Comparison of ENCODE assay signal across 15 cellular contexts in the genomic region with DNA sequence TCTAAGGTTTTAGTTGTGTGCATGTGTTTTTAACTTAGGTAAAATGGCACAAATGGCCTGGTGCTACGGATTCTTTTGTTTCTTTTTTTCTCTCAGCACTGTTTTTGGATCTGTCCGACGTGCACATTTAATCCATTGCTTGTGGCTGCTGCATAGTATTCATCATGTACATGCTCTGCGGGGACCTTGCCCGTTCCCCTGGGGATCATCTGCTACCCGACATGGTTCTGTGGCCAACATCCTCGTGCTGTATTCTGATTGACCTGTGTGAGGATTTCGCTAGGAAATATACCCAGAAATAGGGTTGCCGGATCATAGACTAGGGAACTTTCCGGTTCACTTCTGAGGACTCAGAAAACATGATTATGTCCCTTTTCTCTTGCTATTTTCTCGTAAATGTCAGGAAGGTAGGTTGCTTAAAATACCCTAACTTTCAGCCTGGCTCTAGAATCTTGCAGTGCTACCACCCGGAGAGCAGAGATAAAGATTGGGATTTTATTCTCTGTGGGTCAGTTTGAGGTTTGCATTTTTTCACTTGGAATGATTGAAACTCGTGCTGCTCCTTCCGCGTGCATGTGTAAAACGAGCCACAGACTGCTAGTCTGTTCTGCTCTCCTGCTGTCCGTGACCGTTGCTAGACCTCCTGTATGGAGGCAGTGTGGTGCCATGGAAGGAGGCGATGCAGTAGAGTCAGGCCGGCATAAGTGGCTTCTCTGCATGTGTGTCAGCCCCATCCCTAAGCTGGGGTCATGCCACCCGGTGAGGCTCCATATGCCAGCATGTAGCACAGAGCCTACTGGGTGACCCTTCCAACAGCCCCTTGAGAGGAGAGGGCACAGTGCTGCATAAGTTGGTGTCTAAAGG. TPM values are rescaled to one million over a fixed set of nuclear protein-coding genes. Genes with fewer than 3 reads are reported as not detected.
DNase-seq lines count a peak whose midpoint lies in the region; ATAC-seq and TF ChIP-seq lines count a peak whose summit lies in the region.
"Had no signal": no experiment of that assay in that cellular context is flagged by ENCODE, and none has a peak within 500 bp of the region (broad histone marks: within the 10 kb centered on the region; RNA-seq: fewer than 3 reads in every experiment).

No MANE protein-coding gene starts in this region.

- H3K4me3 ChIP-seq in CD4-positive, alpha-beta memory T cell (ENCODE audit: low read length in 2 of 2) = no peak overlapping the region
- no peak overlapping the region for H3K4me3 ChIP-seq in HEK293 (ENCODE audit: low read depth, low read length)
- H3K4me3 ChIP-seq: stomach had no signal

- CTCF ChIA-PET in CD4-positive, alpha-beta memory T cell (lab: Charles Lee; ENCODE audit: partially characterized antibody) = interaction anchor here (1.1 to 2.8 kb wide), 6 partner anchors 9 to 75 kb away, joined by 3 to 54 read pairs (median 8); partner anchors contain the start of gene ZNRF1
- CTCF ChIA-PET in HEK293 (lab: Yijun Ruan, JAX) = interaction anchor here (1.4 kb wide), 1 partner anchor 38 kb away, joined by 6 read pairs; no protein-coding TSS in a partner anchor

- intact Hi-C loops in CD4-positive, alpha-beta memory T cell (cut with micrococcal nuclease) = loop anchor here (2.0 kb wide), 1 partner anchor 25 kb away; no protein-coding TSS in a partner anchor
- intact Hi-C loops in sciatic nerve (cut with DNase I) = no loop called here

- peaks cover 42 to 70% (median 56%) of the 10 kb centered on the region in 4 donors for H3K4me1 Mint-ChIP-seq in CD4-positive, alpha-beta memory T cell
- H3K4me1 Mint-ChIP-seq in activated naive CD8-positive, alpha-beta T cell treated with anti-CD3 and anti-CD28 coated beads, Interleukin-2, amount 10 ng/mL, durations not matched to agents 7 days and 5 days = peaks cover 34% of the 10 kb centered on the region
- peaks cover 18 to 60% (median 51%) of the 10 kb centered on the region in 4 donors for H3K4me1 Mint-ChIP-seq in naive thymus-derived CD8-positive, alpha-beta T cell

- peaks cover 53% of the 10 kb centered on the region for H3K4me1 ChIP-seq in CD4-positive, alpha-beta memory T cell (ENCODE audit: insufficient read depth, low read length)
- no peaks in the 10 kb centered on the region for H3K4me1 ChIP-seq in HEK293 (ENCODE audit: control insufficient read depth, insufficient read depth, low read length)

- peak overlapping the region in 5 of 8 donors; percentile 2 to 46 (median 17) for H3K4me3 Mint-ChIP-seq in CD4-positive, alpha-beta memory T cell
- peak overlapping the region; percentile 2 for H3K4me3 Mint-ChIP-seq in activated naive CD8-positive, alpha-beta T cell treated with anti-CD3 and anti-CD28 coated beads, Interleukin-2, amount 10 ng/mL, durations not matched to agents 7 days and 5 days
- peak overlapping the region in 8 of 10 donors; percentile 3 to 46 (median 10) for H3K4me3 Mint-ChIP-seq in naive thymus-derived CD8-positive, alpha-beta T cell

- no peaks in the 10 kb centered on the region for H3K9me3 Mint-ChIP-seq in CD4-positive, alpha-beta memory T cell
- peaks cover 2% of the 10 kb centered on the region for H3K9me3 Mint-ChIP-seq in activated naive CD8-positive, alpha-beta T cell treated with anti-CD3 and anti-CD28 coated beads, Interleukin-2, amount 10 ng/mL, durations not matched to agents 7 days and 5 days
- no peaks in the 10 kb centered on the region for H3K9me3 Mint-ChIP-seq in naive thymus-derived CD8-positive, alpha-beta T cell

- peak overlapping the region; percentile 15 to 87 (median 76) for H3K27ac Mint-ChIP-seq in CD4-positive, alpha-beta memory T cell
- H3K27ac Mint-ChIP-seq in activated naive CD8-positive, alpha-beta T cell treated with anti-CD3 and anti-CD28 coated beads, Interleukin-2, amount 10 ng/mL, durations not matched to agents 7 days and 5 days = peak overlapping the region; percentile 52
- peak overlapping the region in 8 of 10 donors; percentile 12 to 83 (median 46) for H3K27ac Mint-ChIP-seq in naive thymus-derived CD8-positive, alpha-beta T cell

- POLR2A ChIA-PET in CD4-positive, alpha-beta memory T cell (lab: Charles Lee; ENCODE audit: partially characterized antibody) = interaction anchor here (1.7 to 3.1 kb wide), 5 partner anchors 9 to 75 kb away, joined by 6 to 48 read pairs (median 22); partner anchors contain the start of gene ZNRF1
- POLR2A ChIA-PET in HEK293 (lab: Yijun Ruan, JAX) = no interaction called here
- POLR2A ChIA-PET in activated naive CD8-positive, alpha-beta T cell treated with anti-CD3 and anti-CD28 coated beads, Interleukin-2, amount 10 ng/mL, durations not matched to agents 7 days and 5 days (lab: Charles Lee) = interaction anchor here (0.7 to 2.0 kb wide), 6 partner anchors 9 to 89 kb away, joined by 3 to 9 read pairs (median 8); partner anchors contain the start of gene WDR59
- POLR2A ChIA-PET in naive thymus-derived CD8-positive, alpha-beta T cell (lab: Charles Lee) = interaction anchor here (1.6 to 1.7 kb wide), 2 partner anchors 9 to 37 kb away, joined by 8 to 11 read pairs; no protein-coding TSS in a partner anchor

- H3K27me3 Mint-ChIP-seq in CD4-positive, alpha-beta memory T cell = no peaks in the 10 kb centered on the region
- H3K27me3 Mint-ChIP-seq in activated naive CD8-positive, alpha-beta T cell treated with anti-CD3 and anti-CD28 coated beads, Interleukin-2, amount 10 ng/mL, durations not matched to agents 7 days and 5 days = peaks cover 3% of the 10 kb centered on the region
- H3K27me3 Mint-ChIP-seq in naive thymus-derived CD8-positive, alpha-beta T cell = peaks cover 0 to 2% (median 0%) of the 10 kb centered on the region in 5 donors

- H3K9me3 ChIP-seq in CD4-positive, alpha-beta memory T cell (ENCODE audit: control insufficient read depth in 1 of 2, low read length in 2 of 2) = no peaks in the 10 kb centered on the region
- H3K9me3 ChIP-seq in HEK293 (ENCODE audit: control insufficient read depth, insufficient read depth, low read depth, low read length) = no peaks in the 10 kb centered on the region
- H3K9me3 ChIP-seq: stomach had no signal

- no peaks in the 10 kb centered on the region for H3K27me3 ChIP-seq in CD4-positive, alpha-beta memory T cell (ENCODE audit: insufficient read depth, low read length)
- H3K27me3 ChIP-seq: stomach had no signal

- no peaks in the 10 kb centered on the region for H3K36me3 ChIP-seq in CD4-positive, alpha-beta memory T cell (ENCODE audit: insufficient read depth, low read length)
- H3K36me3 ChIP-seq in HEK293 (ENCODE audit: control insufficient read depth in 2 of 2, insufficient read depth in 1 of 2, low read length in 2 of 2) = no peaks in the 10 kb centered on the region
- H3K36me3 ChIP-seq: stomach had no signal

- H3K36me3 Mint-ChIP-seq in CD4-positive, alpha-beta memory T cell = no peaks in the 10 kb centered on the region
- H3K36me3 Mint-ChIP-seq in activated naive CD8-positive, alpha-beta T cell treated with anti-CD3 and anti-CD28 coated beads, Interleukin-2, amount 10 ng/mL, durations not matched to agents 7 days and 5 days = peaks cover 8% of the 10 kb centered on the region
- no peaks in the 10 kb centered on the region for H3K36me3 Mint-ChIP-seq in naive thymus-derived CD8-positive, alpha-beta T cell

- ATAC-seq in activated naive CD8-positive, alpha-beta T cell treated with anti-CD3 and anti-CD28 coated beads, Interleukin-2, amount 10 ng/mL, durations not matched to agents 7 days and 5 days (ENCODE audit: low read depth) = no peak
- ATAC-seq in naive thymus-derived CD8-positive, alpha-beta T cell = no peak
- no peak for ATAC-seq in sciatic nerve

- no peak for TF ChIP-seq CTCF in HEK293 (tag by site-specific recombination; IDR thresholded peaks at IDR 0.05)

- no peak overlapping the region for H3K27ac ChIP-seq in CD4-positive, alpha-beta memory T cell (ENCODE audit: low read depth, low read length)
- no peak overlapping the region for H3K27ac ChIP-seq in HEK293 (ENCODE audit: extremely low read depth, low read depth, low read length)
- H3K27ac ChIP-seq: C4-2B had no signal

- no peak for DNase-seq in CD4-positive, alpha-beta memory T cell
- DNase-seq in activated naive CD8-positive, alpha-beta T cell treated with anti-CD3 and anti-CD28 coated beads, Interleukin-2, amount 10 ng/mL, durations not matched to agents 7 days and 5 days = no peak
- DNase-seq in naive thymus-derived CD8-positive, alpha-beta T cell = no peak
- DNase-seq in stimulated activated naive CD4-positive, alpha-beta T cell (lab: John Stamatoyannopoulos, UW) = no peak
- DNase-seq in iPS-NIHi7 (ENCODE audit: extremely low spot score) (no peak), sciatic nerve (ENCODE audit: low spot score) (no peak)
- DNase-seq: central memory CD4-positive, alpha-beta T cell; GF-D8; NCI-H2029 treated with DMSO at 0.1 percent for 48 hours; SIG-M5; stomach had no signal

TF ChIP-seq in HEK293, 187 proteins besides CTCF, POLR2A, EP300 and RAD21:
- TF ChIP-seq, protein P1, sequence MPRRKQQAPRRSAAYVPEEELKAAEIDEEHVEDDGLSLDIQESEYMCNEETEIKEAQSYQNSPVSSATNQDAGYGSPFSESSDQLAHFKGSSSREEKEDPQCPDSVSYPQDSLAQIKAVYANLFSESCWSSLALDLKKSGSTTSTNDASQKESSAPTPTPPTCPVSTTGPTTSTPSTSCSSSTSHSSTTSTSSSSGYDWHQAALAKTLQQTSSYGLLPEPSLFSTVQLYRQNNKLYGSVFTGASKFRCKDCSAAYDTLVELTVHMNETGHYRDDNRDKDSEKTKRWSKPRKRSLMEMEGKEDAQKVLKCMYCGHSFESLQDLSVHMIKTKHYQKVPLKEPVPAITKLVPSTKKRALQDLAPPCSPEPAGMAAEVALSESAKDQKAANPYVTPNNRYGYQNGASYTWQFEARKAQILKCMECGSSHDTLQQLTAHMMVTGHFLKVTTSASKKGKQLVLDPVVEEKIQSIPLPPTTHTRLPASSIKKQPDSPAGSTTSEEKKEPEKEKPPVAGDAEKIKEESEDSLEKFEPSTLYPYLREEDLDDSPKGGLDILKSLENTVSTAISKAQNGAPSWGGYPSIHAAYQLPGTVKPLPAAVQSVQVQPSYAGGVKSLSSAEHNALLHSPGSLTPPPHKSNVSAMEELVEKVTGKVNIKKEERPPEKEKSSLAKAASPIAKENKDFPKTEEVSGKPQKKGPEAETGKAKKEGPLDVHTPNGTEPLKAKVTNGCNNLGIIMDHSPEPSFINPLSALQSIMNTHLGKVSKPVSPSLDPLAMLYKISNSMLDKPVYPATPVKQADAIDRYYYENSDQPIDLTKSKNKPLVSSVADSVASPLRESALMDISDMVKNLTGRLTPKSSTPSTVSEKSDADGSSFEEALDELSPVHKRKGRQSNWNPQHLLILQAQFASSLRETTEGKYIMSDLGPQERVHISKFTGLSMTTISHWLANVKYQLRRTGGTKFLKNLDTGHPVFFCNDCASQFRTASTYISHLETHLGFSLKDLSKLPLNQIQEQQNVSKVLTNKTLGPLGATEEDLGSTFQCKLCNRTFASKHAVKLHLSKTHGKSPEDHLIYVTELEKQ (tag by site-specific recombination; IDR thresholded peaks at IDR 0.05; ENCODE audit: borderline replicate concordance) = no peak
- peak; percentile 98 for TF ChIP-seq ZIC2 (tag by site-specific recombination; IDR thresholded peaks at IDR 0.05)

RNA-seq across cellular contexts. Expression of gene LDHD, which starts 42.8 kb away (rescaled TPM):
- under 1 TPM; 0.17 to 0.20 TPM for total RNA-seq in CD4-positive, alpha-beta memory T cell
- under 1 TPM in 1 of 2 donors, not detected in 1; 0.09 TPM for polyA plus RNA-seq in CD4-positive, alpha-beta memory T cell
- not detected for total RNA-seq in activated naive CD8-positive, alpha-beta T cell treated with anti-CD3 and anti-CD28 coated beads, Interleukin-2, amount 10 ng/mL, durations not matched to agents 7 days and 5 days
- total RNA-seq in naive thymus-derived CD8-positive, alpha-beta T cell = not detected
- not detected for polyA plus RNA-seq in naive thymus-derived CD8-positive, alpha-beta T cell
- total RNA-seq in sciatic nerve = 12.1 TPM
- total RNA-seq: endothelial cell of umbilical vein, kidney epithelial cell had no signal

Comparison
In these comparisons a context has a peak if more than half of its experiments do, and no peak if none do; other contexts are left out.
1. RNA of gene LDHD, which starts 42.8 kb away (total RNA-seq): 12.1 TPM in sciatic nerve (single experiment); 0.17 to 0.20 TPM in CD4-positive, alpha-beta memory T cell, not detected in naive thymus-derived CD8-positive, alpha-beta T cell and not detected in activated naive CD8-positive, alpha-beta T cell treated with anti-CD3 and anti-CD28 coated beads, Interleukin-2, amount 10 ng/mL, durations not matched to agents 7 days and 5 days; every median in the first group is over 10 times any median in the second.
2. Peak in every context shown above with its lines, with median percentiles within 50 percentile points of each other: H3K27ac Mint-ChIP-seq and H3K4me3 Mint-ChIP-seq.